Comparison of ENCODE assay signal across 19 cellular contexts in genomic region chr2:120075545-120075944, GRCh38.
DNase-seq lines count a peak whose midpoint lies in the region; ATAC-seq, FAIRE-seq and TF ChIP-seq lines count a peak whose summit lies in the region.
"Had no signal": no experiment of that assay in that cellular context is flagged by ENCODE, and none has a peak within 500 bp of the region (broad histone marks: within the 10 kb centered on the region; RNA-seq: fewer than 3 reads in every experiment).

No MANE protein-coding gene starts in this region.

- no peaks in the 10 kb centered on the region for H3K9me1 ChIP-seq in K562 (ENCODE audit: control insufficient read depth, insufficient read depth, low read length)

- no peak for ATAC-seq in K562
- ATAC-seq: GM23338, HCT116 had no signal

- BruUV-seq in K562 (replicated peaks; lab: Mats Ljungman, UMichigan) = no TSS peak

- FAIRE-seq in G401.6 (lab: Jason Lieb, UNC) (peak; percentile 44), K562 (lab: Jason Lieb, UNC) (no peak), frontal cortex (lab: Jason Lieb, UNC) (peak; percentile 42)
- FAIRE-seq: GM12892 had no signal

- intact Hi-C loops in K562 (cut with micrococcal nuclease) = no loop called here

- H3K79me2 ChIP-seq in K562 (ENCODE audit: control insufficient read depth, insufficient read depth, low read length) = no peaks in the 10 kb centered on the region

- in situ Hi-C loops in K562 (cut with MboI) = no loop called here

- H3K27me3 ChIP-seq in K562 (ENCODE audit: control insufficient read depth in 2 of 2, insufficient read depth in 2 of 2, low read length in 2 of 2) = no peaks in the 10 kb centered on the region
- H3K27me3 ChIP-seq in Peyer's patch = no peaks in the 10 kb centered on the region
- H3K27me3 ChIP-seq: BE2C had no signal

- no peak overlapping the region for H3K27ac ChIP-seq in K562 (ENCODE audit: extremely low read depth, low read depth, low read length)
- no peak overlapping the region for H3K27ac ChIP-seq in Peyer's patch
- H3K27ac ChIP-seq: HL-60 had no signal

- no peak for TF ChIP-seq EP300 in K562 (IDR thresholded peaks at IDR 0.05; ENCODE audit: low read length)

- H3K9ac ChIP-seq in K562 (ENCODE audit: insufficient read depth in 1 of 2, low read depth in 2 of 2, low read length in 2 of 2) = no peak overlapping the region

- H3K9me3 ChIP-seq in K562 (replicated peaks; ENCODE audit: control insufficient read depth, insufficient read depth, low read depth, low read length) = no peaks in the 10 kb centered on the region
- no peaks in the 10 kb centered on the region for H3K9me3 ChIP-seq in Peyer's patch
- H3K9me3 ChIP-seq: BE2C had no signal

- TF ChIP-seq RAD21 in K562 (CRISPR knock-in tag; conservative IDR thresholded peaks at IDR 0.05 in 1 of 2, IDR thresholded peaks at IDR 0.05 in 1 of 2) = no peak

- no peak overlapping the region for H3K4me2 ChIP-seq in K562 (ENCODE audit: insufficient read depth, low read length)
- H3K4me2 ChIP-seq: GM23338 had no signal

- POLR2A ChIA-PET in K562 (lab: Yijun Ruan, JAX) = interaction anchor here (0.9 kb wide), 1 partner anchor 9 kb away, joined by 3 read pairs; no protein-coding TSS in a partner anchor

- TF ChIP-seq POLR2A in K562 (conservative IDR thresholded peaks at IDR 0.05) = no peak
- no peak for TF ChIP-seq POLR2A in Peyer's patch (IDR thresholded peaks at IDR 0.05)

- CTCF ChIA-PET in K562 (lab: Yijun Ruan, JAX; ENCODE audit: low intra/inter-chr PET ratio) = no interaction called here

- DNase-seq in K562 (ENCODE audit: extremely low read depth in 1 of 4, low spot score in 3 of 4) (no peak), frontal cortex (ENCODE audit: low spot score in 2 of 2) (no peak), hippocampal formation (lab: John Stamatoyannopoulos, UW) (no peak), NCI-H774 (lab: John Stamatoyannopoulos, UW) (no peak), Peyer's patch (no peak)
- DNase-seq: ACHN; BE2C; C1 segment of cervical spinal cord; CD4-positive, CD25-positive, alpha-beta regulatory T cell; CD8-positive, alpha-beta memory T cell; COR-L47; GDM1; H7; HFFc6 had no signal

- H3K36me3 ChIP-seq in K562 (ENCODE audit: control insufficient read depth, insufficient read depth, low read length) (no peaks in the 10 kb centered on the region), Peyer's patch (peaks cover 0 to 10% (median 0%) of the 10 kb centered on the region in 3 donors)
- H3K36me3 ChIP-seq: BE2C had no signal

- no peaks in the 10 kb centered on the region for H4K20me1 ChIP-seq in K562 (replicated peaks; ENCODE audit: control insufficient read depth, insufficient read depth, low read length)

- no peaks in the 10 kb centered on the region for H3K4me1 ChIP-seq in K562 (replicated peaks in 1 of 2; ENCODE audit: control insufficient read depth in 2 of 2, insufficient read depth in 2 of 2, low read length in 2 of 2)
- no peaks in the 10 kb centered on the region for H3K4me1 ChIP-seq in Peyer's patch
- H3K4me1 ChIP-seq: BE2C had no signal

- TF ChIP-seq CTCF in K562 (IDR thresholded peaks at IDR 0.05 in 2 of 3, conservative IDR thresholded peaks at IDR 0.05 in 1 of 3; ENCODE audit: insufficient read depth in 2 of 3, low read depth in 1 of 3, low read length in 3 of 3) (no peak), Peyer's patch (IDR thresholded peaks at IDR 0.05) (no peak)

- no peak overlapping the region for H3K4me3 ChIP-seq in K562
- no peak overlapping the region for H3K4me3 ChIP-seq in Peyer's patch
- H3K4me3 ChIP-seq: GM23338 had no signal

- H2AFZ ChIP-seq in K562 (ENCODE audit: low read depth, low read length) = no peak overlapping the region
- H2AFZ ChIP-seq: GM23338 had no signal

- WGBS in K562 (ENCODE audit: insufficient coverage, low coverage, missing lambda C conversion rate) = 61% methylated on average over 1 of the region's 1 CpG

TF ChIP-seq in K562, 482 proteins besides CTCF, POLR2A, EP300 and RAD21:
- TF ChIP-seq ZSCAN29 (IDR thresholded peaks at IDR 0.05) = no peak
- no peak for TF ChIP-seq SMARCA4 (IDR thresholded peaks at IDR 0.05)
- peak; percentile 92 for TF ChIP-seq ZNF316 (IDR thresholded peaks at IDR 0.05)
- TF ChIP-seq ZNF586 (CRISPR knock-in tag; conservative IDR thresholded peaks at IDR 0.05) = no peak
- no peak for TF ChIP-seq ZNF589 (CRISPR knock-in tag; IDR thresholded peaks at IDR 0.05; ENCODE audit: low read depth)
- peak; percentile 95 for TF ChIP-seq MAFK (IDR thresholded peaks at IDR 0.05; ENCODE audit: low read length)
- no peak for TF ChIP-seq KLF1 (tag; IDR thresholded peaks at IDR 0.05)
- TF ChIP-seq FOSL1 (tag; conservative IDR thresholded peaks at IDR 0.05) = no peak
- no peak for TF ChIP-seq ZSCAN32 (CRISPR knock-in tag; IDR thresholded peaks at IDR 0.05)
- TF ChIP-seq ZNF764 (CRISPR knock-in tag; IDR thresholded peaks at IDR 0.05; ENCODE audit: low read depth) = no peak
- TF ChIP-seq CREB5 (CRISPR knock-in tag; IDR thresholded peaks at IDR 0.05) = no peak
- TF ChIP-seq C11orf30 (IDR thresholded peaks at IDR 0.05; ENCODE audit: low read depth) = peak; percentile 84
- peak; percentile 94 for TF ChIP-seq MAFF (IDR thresholded peaks at IDR 0.05; ENCODE audit: low read length)
- TF ChIP-seq MAFG (tag; conservative IDR thresholded peaks at IDR 0.05) = peak; percentile 83
